In genomic region chr10:17035446-17035845, GRCh38 we compare ENCODE assay signal across 1 cellular context.
TF ChIP-seq lines count a peak whose summit lies in the region.

No MANE protein-coding gene starts in this region.

TF ChIP-seq in SK-N-SH treated with all-trans-retinoic acid at 6 μM for 48 hours, 23 proteins besides CTCF, POLR2A, EP300 and RAD21 (continued from another document):
- no peak for TF ChIP-seq ZNF70 (CRISPR knock-in tag; IDR thresholded peaks at IDR 0.05)
- no peak for TF ChIP-seq PPARA (CRISPR knock-in tag; IDR thresholded peaks at IDR 0.05; ENCODE audit: borderline replicate concordance)
- no peak for TF ChIP-seq CSRNP3 (CRISPR knock-in tag; IDR thresholded peaks at IDR 0.05)
- no peak for TF ChIP-seq ARNTL (CRISPR knock-in tag; IDR thresholded peaks at IDR 0.05; ENCODE audit: borderline replicate concordance, low read depth)
- no peak for TF ChIP-seq RARB (CRISPR knock-in tag; IDR thresholded peaks at IDR 0.05)
- no peak for TF ChIP-seq TCF4 (CRISPR knock-in tag; IDR thresholded peaks at IDR 0.05; ENCODE audit: borderline replicate concordance)
- no peak for TF ChIP-seq ISL1 (CRISPR knock-in tag; IDR thresholded peaks at IDR 0.05)
